In the genomic region with DNA sequence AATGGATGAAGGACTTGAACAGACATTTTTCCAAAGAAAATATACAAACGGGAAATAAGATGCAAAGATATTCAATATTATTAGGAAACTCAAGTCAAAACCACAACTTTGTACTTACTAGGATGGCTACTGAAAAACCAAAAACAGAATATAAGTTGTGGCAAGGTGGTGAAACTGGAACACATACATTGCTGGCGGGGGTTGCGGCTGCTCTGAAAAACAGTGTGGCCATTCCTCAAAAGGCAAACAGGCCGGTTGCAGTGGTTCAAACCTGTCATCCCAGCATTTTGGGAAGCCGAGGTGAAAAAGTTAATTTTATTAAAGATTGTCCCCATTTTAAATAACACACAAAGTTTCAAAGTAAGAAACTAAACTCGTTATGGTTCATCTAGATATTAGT, we compare ENCODE assay signal across 34 cellular contexts.
"Had no signal": no experiment of that assay in that cellular context is flagged by ENCODE, and none has a peak within 500 bp of the region (broad histone marks: within the 10 kb centered on the region; RNA-seq: fewer than 3 reads in every experiment).

No MANE protein-coding gene starts in this region.

- H3K4me3 ChIP-seq: MG63 had no signal

- H3K27me3 ChIP-seq: MG63 had no signal

- DNase-seq: Karpas-422, Kasumi-1, MG63, MM.1S, MV-4-11, NCI-H1048, NCI-H1092, NCI-H1092 treated with DMSO at 0.1 percent for 48 hours, NCI-H1105, NCI-H1105 treated with DMSO at 0.1 percent for 48 hours, NCI-H1417, NCI-H1417 treated with DMSO at 0.1 percent for 48 hours, NCI-H1436, NCI-H1436 treated with DMSO at 0.1 percent for 48 hours, NCI-H146, NCI-H1694, NCI-H1694 treated with DMSO at 0.1 percent for 48 hours, NCI-H187, NCI-H187 treated with DMSO at 0.1 percent for 48 hours, NCI-H1930, NCI-H2029, NCI-H2029 treated with DMSO at 0.1 percent for 48 hours, NCI-H2081, NCI-H2081 treated with DMSO at 0.1 percent for 48 hours, NCI-H2107, NCI-H2171, NCI-H2171 treated with DMSO at 0.1 percent for 48 hours, NCI-H2227 treated with DMSO at 0.1 percent for 48 hours, NCI-H226, NCI-H345, NCI-H446, NCI-H446 treated with DMSO at 0.1 percent for 48 hours, NCI-H510A, NCI-H510A treated with DMSO at 0.1 percent for 48 hours had no signal

- H3K9me3 ChIP-seq: MG63 had no signal

- H3K36me3 ChIP-seq: MG63 had no signal
